In the genomic region with DNA sequence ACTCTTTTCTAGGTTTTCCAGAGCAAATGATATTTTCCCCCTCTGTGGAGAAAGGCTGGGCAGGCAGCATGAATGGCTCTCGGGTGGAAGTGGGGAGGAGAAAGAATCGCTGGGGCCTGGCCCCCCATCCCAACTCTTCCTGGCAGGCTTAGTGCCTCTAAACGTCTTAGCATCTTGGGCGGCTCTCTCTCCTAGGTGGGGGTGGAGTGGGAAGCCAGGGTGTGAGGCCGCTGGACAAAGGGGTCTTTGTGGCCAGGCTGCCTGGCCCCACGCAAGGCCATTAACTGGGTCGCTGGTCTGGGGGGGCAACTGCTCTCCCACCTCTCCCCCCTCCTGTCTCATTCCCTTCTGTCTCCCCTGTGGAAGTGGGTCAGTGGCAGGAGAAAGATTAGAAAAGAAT, we compare ENCODE assay signal across 24 cellular contexts. TPM values are rescaled to one million over a fixed set of nuclear protein-coding genes. Genes with fewer than 3 reads are reported as not detected.
DNase-seq lines count a peak whose midpoint lies in the region; ATAC-seq and TF ChIP-seq lines count a peak whose summit lies in the region.
"Had no signal": no experiment of that assay in that cellular context is flagged by ENCODE, and none has a peak within 500 bp of the region (broad histone marks: within the 10 kb centered on the region; RNA-seq: fewer than 3 reads in every experiment).

No MANE protein-coding gene starts in this region.

- TF ChIP-seq CTCF in heart right ventricle (IDR thresholded peaks at IDR 0.05) (no peak), right atrium auricular region (IDR thresholded peaks at IDR 0.05) (no peak), vagina (IDR thresholded peaks at IDR 0.05) (no peak)

- intact Hi-C loops in heart right ventricle (cut with DNase I) (no loop called here), right cardiac atrium (cut with DNase I) (no loop called here), vagina (cut with DNase I) (no loop called here)

- no peak overlapping the region for H3K4me3 ChIP-seq in heart right ventricle
- H3K4me3 ChIP-seq in right cardiac atrium (ENCODE audit: low read length) = no peak overlapping the region
- no peak overlapping the region for H3K4me3 ChIP-seq in right atrium auricular region
- H3K4me3 ChIP-seq in vagina = peak overlapping the region in 1 of 2 donors; percentile 14
- H3K4me3 ChIP-seq: A549, SJSA1 had no signal

- no peaks in the 10 kb centered on the region for H3K9me3 ChIP-seq in heart right ventricle
- no peaks in the 10 kb centered on the region for H3K9me3 ChIP-seq in right cardiac atrium (ENCODE audit: control insufficient read depth, low read length)
- H3K9me3 ChIP-seq in right atrium auricular region = no peaks in the 10 kb centered on the region
- H3K9me3 ChIP-seq in vagina = no peaks in the 10 kb centered on the region
- H3K9me3 ChIP-seq: A549, SJSA1 had no signal

- ATAC-seq in heart right ventricle = no peak
- ATAC-seq in right cardiac atrium = no peak
- ATAC-seq: A549 had no signal

- DNase-seq in heart right ventricle = no peak
- DNase-seq in right cardiac atrium = no peak
- no peak for DNase-seq in right atrium auricular region (ENCODE audit: low spot score)
- peak; percentile 72 for DNase-seq in retina
- no peak for DNase-seq in vagina (ENCODE audit: extremely low spot score in 2 of 2)
- DNase-seq in COLO829 (ENCODE audit: low spot score) = no peak
- DNase-seq in ureter (ENCODE audit: low spot score) = no peak
- DNase-seq in SKM-1 (lab: John Stamatoyannopoulos, UW; ENCODE audit: unreplicated experiment) = no peak
- DNase-seq: activated CD4-positive, CD25-positive, alpha-beta regulatory T cell; activated CD8-positive, alpha-beta memory T cell treated with anti-CD3 and anti-CD28 coated beads for 24 hours; effector CD4-positive, alpha-beta T cell; islet precursor cell; Karpas-422; NCI-H1092 treated with DMSO at 0.1 percent for 48 hours; NCI-H526 treated with DMSO at 0.1 percent for 48 hours; stimulated activated CD4-positive, alpha-beta T cell treated with anti-CD3 and anti-CD28 coated beads, Interleukin-2, amount 100 ng/mL, for 24 hours had no signal

- H3K27ac ChIP-seq in heart right ventricle (peak overlapping the region in 9 of 10 donors; percentile 13 to 80 (median 68)), right cardiac atrium (ENCODE audit: low read length) (no peak overlapping the region), right atrium auricular region (peak overlapping the region; percentile 48 to 52), vagina (peak overlapping the region; percentile 81)
- H3K27ac ChIP-seq: A549, SJSA1 had no signal

- 67% methylated on average over 7 of the region's 7 CpGs for WGBS in heart right ventricle, 2 donors
- 66% methylated on average over 7 of the region's 7 CpGs for WGBS in right cardiac atrium

- H3K36me3 ChIP-seq in heart right ventricle = peaks cover 0 to 95% (median 25%) of the 10 kb centered on the region in 9 donors
- H3K36me3 ChIP-seq in right atrium auricular region = peaks cover 81% of the 10 kb centered on the region
- H3K36me3 ChIP-seq in vagina = peaks cover 0 to 69% of the 10 kb centered on the region in 2 donors

- H3K27me3 ChIP-seq in heart right ventricle = no peaks in the 10 kb centered on the region
- H3K27me3 ChIP-seq in right cardiac atrium (ENCODE audit: control insufficient read depth, insufficient read depth) = no peaks in the 10 kb centered on the region
- no peaks in the 10 kb centered on the region for H3K27me3 ChIP-seq in right atrium auricular region
- H3K27me3 ChIP-seq in vagina = no peaks in the 10 kb centered on the region
- H3K27me3 ChIP-seq: SJSA1 had no signal

- no peak for TF ChIP-seq POLR2A in vagina (IDR thresholded peaks at IDR 0.05)

- peaks cover 6 to 93% (median 71%) of the 10 kb centered on the region in 9 donors for H3K4me1 ChIP-seq in heart right ventricle
- peaks cover 6% of the 10 kb centered on the region for H3K4me1 ChIP-seq in right cardiac atrium (ENCODE audit: control insufficient read depth, insufficient read depth, low read length)
- peaks cover 0 to 75% of the 10 kb centered on the region in 2 donors for H3K4me1 ChIP-seq in right atrium auricular region
- peaks cover 86% of the 10 kb centered on the region for H3K4me1 ChIP-seq in vagina

RNA-seq across cellular contexts. Expression of gene LRP1-AS, which starts 4.7 kb away (rescaled TPM):
- total RNA-seq in heart right ventricle (not detected), right cardiac atrium (not detected), right atrium auricular region (not detected), vagina (not detected), ureter (not detected)
- polyA plus RNA-seq in heart right ventricle (not detected), right cardiac atrium (not detected)
- total RNA-seq: bronchial epithelial cell, fibroblast of lung, HT-29, mesothelial cell of epicardium, OCI-LY7, SJSA1, subcutaneous adipose tissue had no signal
- polyA plus RNA-seq: A549, fibroblast of lung had no signal

RNA-seq across cellular contexts. Expression of gene LRP1, which starts 14.4 kb away (rescaled TPM):
- total RNA-seq in heart right ventricle = 100 to 1,000 TPM in 4 of 10 donors, 10 to 100 TPM in 6; 46.3 to 259 (median 82.7) TPM
- polyA plus RNA-seq in heart right ventricle = 10 to 100 TPM; 46.6 to 46.7 TPM
- total RNA-seq in right cardiac atrium = 100 to 1,000 TPM in 3 of 4 donors, 10 to 100 TPM in 1; 79.7 to 181 (median 154) TPM
- polyA plus RNA-seq in right cardiac atrium = 55.0 TPM
- total RNA-seq in right atrium auricular region = 100 to 1,000 TPM in 1 of 2 donors, 10 to 100 TPM in 1; 89.4 to 211 TPM
- 477 TPM for total RNA-seq in vagina
- 180 TPM for total RNA-seq in ureter

RNA-seq across cellular contexts. Expression of gene STAT6, which starts 31.6 kb away (rescaled TPM):
- total RNA-seq in heart right ventricle (10 to 100 TPM; 23.3 to 72.3 (median 38.0) TPM), right cardiac atrium (10 to 100 TPM; 77.8 to 89.6 (median 83.6) TPM), right atrium auricular region (10 to 100 TPM; 34.3 to 64.3 TPM), vagina (146 TPM), ureter (280 TPM)
- polyA plus RNA-seq in heart right ventricle (10 to 100 TPM; 36.0 to 77.8 TPM), right cardiac atrium (57.6 TPM)

RNA-seq across cellular contexts. Expression of gene NAB2, which starts 53.8 kb away (rescaled TPM):
- total RNA-seq in heart right ventricle = 10 to 100 TPM in 9 of 10 donors, 1 to 10 TPM in 1; 9.5 to 16.2 (median 12.0) TPM
- 10 to 100 TPM; 15.0 to 20.2 TPM for polyA plus RNA-seq in heart right ventricle
- total RNA-seq in right cardiac atrium = 10 to 100 TPM; 12.8 to 22.7 (median 14.7) TPM
- polyA plus RNA-seq in right cardiac atrium = 13.8 TPM
- 10 to 100 TPM in 1 of 2 donors, 1 to 10 TPM in 1; 9.0 to 21.1 TPM for total RNA-seq in right atrium auricular region
- total RNA-seq in vagina = 34.4 TPM
- 16.2 TPM for total RNA-seq in ureter
